16 cellular contexts compared by ENCODE assay signal in genomic region chr12:94762943-94763342, GRCh38.
DNase-seq lines count a peak whose midpoint lies in the region; ATAC-seq and TF ChIP-seq lines count a peak whose summit lies in the region.
"Had no signal": no experiment of that assay in that cellular context is flagged by ENCODE, and none has a peak within 500 bp of the region (broad histone marks: within the 10 kb centered on the region; RNA-seq: fewer than 3 reads in every experiment).

No MANE protein-coding gene starts in this region.

- no peak overlapping the region for H2BK120ac ChIP-seq in mesendoderm (ENCODE audit: low read depth, low read length)

- H3K27ac ChIP-seq in neutrophil (peak overlapping the region; percentile 84), ovary (no peak overlapping the region), mesendoderm (ENCODE audit: low read depth, low read length) (no peak overlapping the region)
- H3K27ac ChIP-seq: parathyroid adenoma, upper lobe of left lung had no signal

- H3K4me1 Mint-ChIP-seq in activated CD4-positive, alpha-beta T cell treated with anti-CD3 and anti-CD28 coated beads, Interleukin-2, amount 10 ng/mL, durations not matched to agents 7 days and 5 days: peaks cover 18% of the 10 kb centered on the region

- H3K4me3 ChIP-seq in neutrophil (ENCODE audit: low read depth in 1 of 2, low read length in 1 of 2) (no peak overlapping the region), ovary (no peak overlapping the region), mesendoderm (ENCODE audit: low read length) (no peak overlapping the region)
- H3K4me3 ChIP-seq: upper lobe of left lung had no signal

- POLR2A ChIA-PET in activated CD4-positive, alpha-beta T cell treated with anti-CD3 and anti-CD28 coated beads, Interleukin-2, amount 10 ng/mL, durations not matched to agents 7 days and 5 days (lab: Charles Lee): no interaction called here

- H3K4me1 ChIP-seq in neutrophil (ENCODE audit: control insufficient read depth in 1 of 2, insufficient read depth in 1 of 2, low read depth in 1 of 2, low read length in 1 of 2) (peaks cover 36 to 37% of the 10 kb centered on the region in 2 experiments), ovary (ENCODE audit: insufficient read depth) (peaks cover 3% of the 10 kb centered on the region), mesendoderm (ENCODE audit: control insufficient read depth, low read depth, low read length) (no peaks in the 10 kb centered on the region)

- no peaks in the 10 kb centered on the region for H3K36me3 Mint-ChIP-seq in activated CD4-positive, alpha-beta T cell treated with anti-CD3 and anti-CD28 coated beads, Interleukin-2, amount 10 ng/mL, durations not matched to agents 7 days and 5 days (ENCODE audit: low read depth)

- CTCF ChIA-PET in activated CD4-positive, alpha-beta T cell treated with anti-CD3 and anti-CD28 coated beads, Interleukin-2, amount 10 ng/mL, durations not matched to agents 7 days and 5 days (lab: Charles Lee): interaction anchor here (0.5 kb wide), 1 partner anchor 143 kb away, joined by 5 read pairs; no protein-coding TSS in a partner anchor

- H3K27me3 ChIP-seq in neutrophil (no peaks in the 10 kb centered on the region), ovary (no peaks in the 10 kb centered on the region), mesendoderm (ENCODE audit: insufficient read depth, low read length, poor library complexity) (no peaks in the 10 kb centered on the region)
- H3K27me3 ChIP-seq: upper lobe of left lung had no signal

- no peak for DNase-seq in activated CD4-positive, alpha-beta T cell treated with anti-CD3 and anti-CD28 coated beads, Interleukin-2, amount 10 ng/mL, durations not matched to agents 7 days and 5 days
- no peak for DNase-seq in activated CD4-positive, alpha-beta T cell treated with anti-CD3 and anti-CD28 coated beads, Interleukin-2, amount 50 U/mL, for 1 hour
- DNase-seq in NCI-H524 (lab: John Stamatoyannopoulos, UW) (no peak), ovary (no peak), mesendoderm (no peak)
- DNase-seq: activated CD8-positive, alpha-beta memory T cell treated with anti-CD3 and anti-CD28 coated beads, Interleukin-2, amount 50 U/mL, for 48 hours; amygdala; Caco-2; NCI-H1417; NCI-H524 treated with DMSO at 0.1 percent for 48 hours; upper lobe of left lung had no signal

- 58 to 88% (median 85%) methylated on average over 3 of the region's 3 CpGs for WGBS in ovary, 3 donors
- WGBS in mesendoderm (ENCODE audit: extremely low coverage, insufficient coverage, low lambda C conversion rate): no CpG with 5 or more reads among the region's 3 CpGs

- H3K4me3 Mint-ChIP-seq in activated CD4-positive, alpha-beta T cell treated with anti-CD3 and anti-CD28 coated beads, Interleukin-2, amount 10 ng/mL, durations not matched to agents 7 days and 5 days: no peak overlapping the region

- peak; percentile 15 for ATAC-seq in GM21723 (IDR thresholded peaks at IDR 0.05; ENCODE audit: unreplicated experiment)
- ATAC-seq in HG03558 (IDR thresholded peaks at IDR 0.05; ENCODE audit: extremely low read depth, unreplicated experiment): peak; percentile 3

- no peak overlapping the region for H3K23ac ChIP-seq in mesendoderm (ENCODE audit: low read length)

- no peaks in the 10 kb centered on the region for H3K9me3 ChIP-seq in neutrophil
- H3K9me3 ChIP-seq in ovary: no peaks in the 10 kb centered on the region
- H3K9me3 ChIP-seq: Caco-2, upper lobe of left lung had no signal

- no peak overlapping the region for H3K4ac ChIP-seq in mesendoderm (ENCODE audit: low read depth, low read length)

- intact Hi-C loops in ovary (cut with DNase I): loop anchor here in 2 of 4 donors (10.0 kb wide), 1 partner anchor 218 kb away; no protein-coding TSS in a partner anchor

- no peak overlapping the region for H3K18ac ChIP-seq in mesendoderm (ENCODE audit: low read length)

- peaks cover 1% of the 10 kb centered on the region for H3K27me3 Mint-ChIP-seq in activated CD4-positive, alpha-beta T cell treated with anti-CD3 and anti-CD28 coated beads, Interleukin-2, amount 10 ng/mL, durations not matched to agents 7 days and 5 days
- H3K27me3 Mint-ChIP-seq: IgD-negative memory B cell had no signal

- H3K27ac Mint-ChIP-seq in activated CD4-positive, alpha-beta T cell treated with anti-CD3 and anti-CD28 coated beads, Interleukin-2, amount 10 ng/mL, durations not matched to agents 7 days and 5 days: peak overlapping the region; percentile 66

- no peaks in the 10 kb centered on the region for H3K36me3 ChIP-seq in neutrophil
- H3K36me3 ChIP-seq in ovary: no peaks in the 10 kb centered on the region
- H3K36me3 ChIP-seq in mesendoderm (ENCODE audit: control insufficient read depth, insufficient read depth, low read length): no peaks in the 10 kb centered on the region
- H3K36me3 ChIP-seq: upper lobe of left lung had no signal

- H2AK5ac ChIP-seq in mesendoderm (ENCODE audit: low read length): no peak overlapping the region

- H2BK15ac ChIP-seq in mesendoderm (replicated peaks; ENCODE audit: low read depth): no peak overlapping the region

- H4K8ac ChIP-seq in mesendoderm (ENCODE audit: low read depth, low read length): no peak overlapping the region

- no peak overlapping the region for H3K56ac ChIP-seq in mesendoderm (ENCODE audit: low read length)

- H3K79me2 ChIP-seq in mesendoderm (ENCODE audit: control insufficient read depth, insufficient read depth, low read length): no peaks in the 10 kb centered on the region

- TF ChIP-seq EP300 in ovary (IDR thresholded peaks at IDR 0.05): no peak

- no peaks in the 10 kb centered on the region for H3K9me3 Mint-ChIP-seq in activated CD4-positive, alpha-beta T cell treated with anti-CD3 and anti-CD28 coated beads, Interleukin-2, amount 10 ng/mL, durations not matched to agents 7 days and 5 days
- H3K9me3 Mint-ChIP-seq: IgD-negative memory B cell had no signal

- TF ChIP-seq CTCF in neutrophil (IDR thresholded peaks at IDR 0.05): no peak
- no peak for TF ChIP-seq CTCF in ovary (IDR thresholded peaks at IDR 0.05)

- no peaks in the 10 kb centered on the region for H3K79me1 ChIP-seq in mesendoderm (ENCODE audit: low read length)

- H3K9ac ChIP-seq in mesendoderm (ENCODE audit: low read length): no peak overlapping the region
- H3K9ac ChIP-seq: parathyroid adenoma had no signal

- H2BK5ac ChIP-seq in mesendoderm (ENCODE audit: low read length): no peak overlapping the region

- no peak overlapping the region for H3K4me2 ChIP-seq in mesendoderm (ENCODE audit: low read length)

- no peak overlapping the region for H4K5ac ChIP-seq in mesendoderm (ENCODE audit: low read length)

- TF ChIP-seq POLR2A in ovary (IDR thresholded peaks at IDR 0.05): no peak
